ENCODE assay signal across 8 cellular contexts in genomic region chr10:86688398-86688921, GRCh38. TPM values are rescaled to one million over a fixed set of nuclear protein-coding genes. Genes with fewer than 3 reads are reported as not detected.
A peak's percentile ranks its signal among the peaks of the same experiment; 100 is the strongest.
DNase-seq lines count a peak whose midpoint lies in the region; ATAC-seq, FAIRE-seq and TF ChIP-seq lines count a peak whose summit lies in the region.

No MANE protein-coding gene starts in this region.

- peak overlapping the region; percentile 100 for H3K27ac ChIP-seq in cardiac muscle cell

- peaks cover 68% of the 10 kb centered on the region for H3K4me1 ChIP-seq in cardiac muscle cell (ENCODE audit: low read depth)

- no peaks in the 10 kb centered on the region for H3K9me3 ChIP-seq in cardiac muscle cell (ENCODE audit: low read depth)

- H3K27me3 ChIP-seq in cardiac muscle cell: no peaks in the 10 kb centered on the region

- H3K4me3 ChIP-seq in cardiac muscle cell: no peak overlapping the region

- H3K27ac Mint-ChIP-seq in activated naive CD4-positive, alpha-beta T cell treated with anti-CD3 and anti-CD28 coated beads, Interleukin-2, amount 50 U/mL, for 72 hours: no peak overlapping the region

- ATAC-seq in GM21381 (IDR thresholded peaks at IDR 0.05; ENCODE audit: unreplicated experiment): peak; percentile 75
- peak; percentile 83 to 86 for ATAC-seq in activated naive CD4-positive, alpha-beta T cell treated with anti-CD3 and anti-CD28 coated beads, Interleukin-2, amount 50 U/mL, for 72 hours

- DNase-seq in DMS79 (lab: John Stamatoyannopoulos, UW): peak; percentile 4
- peak; percentile 78 for DNase-seq in HTR-8/SVneo (ENCODE audit: insufficient read length, low spot score)
- peak; percentile 72 for DNase-seq in SK-N-DZ (ENCODE audit: low spot score)
- peak in 1 of 2 donors; percentile 53 for DNase-seq in activated naive CD4-positive, alpha-beta T cell treated with anti-CD3 and anti-CD28 coated beads, Interleukin-2, amount 50 U/mL, for 72 hours (ENCODE audit: low spot score in 2 of 2)
- peak; percentile 76 to 82 for DNase-seq in cardiac muscle cell (ENCODE audit: low read depth in 1 of 2, low spot score in 1 of 2)
- DNase-seq in pulmonary artery endothelial cell (ENCODE audit: low read depth, low spot score): peak; percentile 10
- no peak for DNase-seq in COLO829 (ENCODE audit: low spot score)

- no peaks in the 10 kb centered on the region for H3K9me3 Mint-ChIP-seq in activated naive CD4-positive, alpha-beta T cell treated with anti-CD3 and anti-CD28 coated beads, Interleukin-2, amount 50 U/mL, for 72 hours

- TF ChIP-seq CTCF in cardiac muscle cell (IDR thresholded peaks at IDR 0.05; ENCODE audit: low read depth, low read length): peak; percentile 85

- H3K36me3 Mint-ChIP-seq in activated naive CD4-positive, alpha-beta T cell treated with anti-CD3 and anti-CD28 coated beads, Interleukin-2, amount 50 U/mL, for 72 hours: no peaks in the 10 kb centered on the region

- FAIRE-seq in HTR-8/SVneo (lab: Jason Lieb, UNC): no peak

- H3K36me3 ChIP-seq in cardiac muscle cell: peaks cover 29% of the 10 kb centered on the region

RNA-seq across cellular contexts. Expression of gene LDB3, which starts 20.1 kb away (rescaled TPM):
- polyA plus RNA-seq in SK-N-DZ (2014; cell fraction: cytosol; rRNA removed): 2.6 and 2.9 TPM in 2 replicates
- polyA plus RNA-seq in SK-N-DZ (2014; cell fraction: nucleus; rRNA removed): 1.5 and 2.6 TPM in 2 replicates
- under 1 TPM; 0.05 to 0.16 TPM for total RNA-seq in activated naive CD4-positive, alpha-beta T cell treated with anti-CD3 and anti-CD28 coated beads, Interleukin-2, amount 50 U/mL, for 72 hours
- total RNA-seq in cardiac muscle cell: 202 and 213 TPM in 2 replicates
- 266 and 317 TPM in 2 replicates for polyA plus RNA-seq in cardiac muscle cell
- not detected in 2 replicates for total RNA-seq in pulmonary artery endothelial cell

RNA-seq across cellular contexts. Expression of gene OPN4, which starts 34.1 kb away (rescaled TPM):
- polyA plus RNA-seq in SK-N-DZ (2014; cell fraction: cytosol; rRNA removed): not detected in 2 replicates
- not detected in 2 replicates for polyA plus RNA-seq in SK-N-DZ (2014; cell fraction: nucleus; rRNA removed)
- total RNA-seq in activated naive CD4-positive, alpha-beta T cell treated with anti-CD3 and anti-CD28 coated beads, Interleukin-2, amount 50 U/mL, for 72 hours: not detected
- total RNA-seq in cardiac muscle cell: 0.18 TPM in 1 of 2 replicates, not detected in the other
- polyA plus RNA-seq in cardiac muscle cell: 0.24 TPM in 1 of 2 replicates, not detected in the other
- total RNA-seq in pulmonary artery endothelial cell: not detected in 2 replicates

Comparison
In these comparisons a context has a peak if more than half of its experiments do, and no peak if none do; other contexts are left out.
1. RNA of gene LDB3, which starts 20.1 kb away (total RNA-seq): 202 to 213 TPM in cardiac muscle cell; 0.05 to 0.16 TPM in activated naive CD4-positive, alpha-beta T cell treated with anti-CD3 and anti-CD28 coated beads, Interleukin-2, amount 50 U/mL, for 72 hours and not detected in pulmonary artery endothelial cell; every median in the first group is over 100 times any median in the second.